Comparison of ENCODE assay signal across 14 cellular contexts in genomic region chr2:43266692-43267091, GRCh38. TPM values are rescaled to one million over a fixed set of nuclear protein-coding genes. Genes with fewer than 3 reads are reported as not detected.
DNase-seq lines count a peak whose midpoint lies in the region; ATAC-seq and TF ChIP-seq lines count a peak whose summit lies in the region.
"Had no signal": no experiment of that assay in that cellular context is flagged by ENCODE, and none has a peak within 500 bp of the region (broad histone marks: within the 10 kb centered on the region; RNA-seq: fewer than 3 reads in every experiment).

No MANE protein-coding gene starts in this region.

- DNase-seq in GM23248 (peak; percentile 15), SKM-1 (lab: John Stamatoyannopoulos, UW; ENCODE audit: unreplicated experiment) (peak; percentile 17), left cardiac atrium (peak; percentile 70), renal cortical epithelial cell (ENCODE audit: low read depth) (peak; percentile 33), PC-3 (no peak), NCI-H1092 (lab: John Stamatoyannopoulos, UW) (no peak)
- no peak for DNase-seq in NK-92 treated with Interleukin-12 subunit alpha and Interleukin-12 subunit beta, amount 100 ng/mL, for 24 hours (lab: John Stamatoyannopoulos, UW)
- DNase-seq: activated CD8-positive, alpha-beta memory T cell treated with anti-CD3 and anti-CD28 coated beads, Interleukin-2, amount 10 ng/mL, durations not matched to agents 7 days and 5 days; HCEC 1CT; stimulated activated CD4-positive, alpha-beta T cell treated with anti-CD3 and anti-CD28 coated beads, Interleukin-1b, Interleukin-23, amount 100 ng/mL, for 48 hours; stimulated activated naive CD8-positive, alpha-beta T cell treated with anti-CD3 and anti-CD28 coated beads, Interleukin-15, Interleukin-2, amounts not matched to agents 100 U/mL and 50 U/mL, for 24 hours had no signal

- in situ Hi-C loops in GM23248 (cut with MboI) = no loop called here

- H3F3A ChIP-seq in GM23248 (ENCODE audit: insufficient read depth) (peaks cover 17% of the 10 kb centered on the region), PC-3 (ENCODE audit: low read length, unreplicated experiment) (no peaks in the 10 kb centered on the region)

- H3K36me3 ChIP-seq in GM23248 (ENCODE audit: low read depth) (no peaks in the 10 kb centered on the region), PC-3 (ENCODE audit: low read depth, low read length) (no peaks in the 10 kb centered on the region)
- H3K36me3 ChIP-seq: neutrophil had no signal

- BruUV-seq in PC-3 (replicated peaks; lab: Mats Ljungman, UMichigan) = no TSS peak

- H3K4me2 ChIP-seq in GM23248 (ENCODE audit: unreplicated experiment) (no peak overlapping the region), PC-3 (ENCODE audit: low read length) (no peak overlapping the region)

- 92% methylated on average over 4 of the region's 4 CpGs for WGBS in GM23248 (ENCODE audit: low coverage in 1 of 2, low lambda C conversion rate in 2 of 2, missing lambda C conversion rate in 2 of 2), 2 experiments

- no peak overlapping the region for H3K4me3 ChIP-seq in GM23248
- H3K4me3 ChIP-seq in PC-3 (ENCODE audit: low read length) = no peak overlapping the region

- ATAC-seq in left cardiac atrium (peak in 1 of 2 donors; percentile 6), GM21360 (IDR thresholded peaks at IDR 0.05; ENCODE audit: unreplicated experiment) (no peak), PC-3 (no peak)
- ATAC-seq: activated CD8-positive, alpha-beta memory T cell treated with anti-CD3 and anti-CD28 coated beads, Interleukin-2, amount 10 ng/mL, durations not matched to agents 7 days and 5 days; stimulated activated naive CD8-positive, alpha-beta T cell treated with anti-CD3 and anti-CD28 coated beads, Interleukin-15, Interleukin-2, amounts not matched to agents 100 U/mL and 50 U/mL, for 24 hours had no signal

- POLR2A ChIA-PET in PC-3 (lab: Charles Lee; ENCODE audit: unreplicated experiment) = no interaction called here

- intact Hi-C loops in left cardiac atrium (cut with DNase I) (loop anchor here in 1 of 2 donors (5.0 kb wide), 1 partner anchor 66 kb away; no protein-coding TSS in a partner anchor), PC-3 (cut with micrococcal nuclease) (no loop called here)

- H3K9me2 ChIP-seq in GM23248 (ENCODE audit: insufficient read depth) = no peaks in the 10 kb centered on the region
- H3K9me2 ChIP-seq in PC-3 (replicated peaks; ENCODE audit: low read length) = no peaks in the 10 kb centered on the region

- H4K20me1 ChIP-seq in GM23248 (ENCODE audit: insufficient read depth) = no peaks in the 10 kb centered on the region
- no peaks in the 10 kb centered on the region for H4K20me1 ChIP-seq in PC-3 (ENCODE audit: low read length)

- H3K9ac ChIP-seq in GM23248 (no peak overlapping the region), PC-3 (ENCODE audit: low read length) (no peak overlapping the region)

- no peak overlapping the region for H2AFZ ChIP-seq in GM23248
- no peak overlapping the region for H2AFZ ChIP-seq in PC-3 (ENCODE audit: low read length)

- H3K9me3 ChIP-seq in GM23248 (ENCODE audit: low read depth) = no peaks in the 10 kb centered on the region
- no peaks in the 10 kb centered on the region for H3K9me3 ChIP-seq in PC-3 (ENCODE audit: low read length)
- H3K9me3 ChIP-seq: neutrophil had no signal

- H3K27me3 ChIP-seq in GM23248 (replicated peaks; ENCODE audit: insufficient read depth) (no peaks in the 10 kb centered on the region), PC-3 (ENCODE audit: low read length) (no peaks in the 10 kb centered on the region)
- H3K27me3 ChIP-seq: neutrophil had no signal

- H3K27ac ChIP-seq in GM23248 (no peak overlapping the region), PC-3 (ENCODE audit: low read length) (no peak overlapping the region)
- H3K27ac ChIP-seq: epithelial cell of prostate, neutrophil had no signal

- CTCF ChIA-PET in PC-3 (lab: Charles Lee) = no interaction called here

- H3K4me1 ChIP-seq in GM23248 (ENCODE audit: insufficient read depth) (peaks cover 23% of the 10 kb centered on the region), PC-3 (ENCODE audit: insufficient read depth, low read length) (no peaks in the 10 kb centered on the region)

- H3K79me2 ChIP-seq in GM23248 (ENCODE audit: insufficient read depth) = no peaks in the 10 kb centered on the region
- H3K79me2 ChIP-seq in PC-3 (ENCODE audit: low read length) = no peaks in the 10 kb centered on the region

- TF ChIP-seq CTCF in PC-3 (conservative IDR thresholded peaks at IDR 0.05; ENCODE audit: low read depth, low read length) = no peak

RNA-seq across cellular contexts. Expression of gene ZFP36L2, which starts 40.3 kb away (rescaled TPM):
- 13.8 and 14.4 TPM in 2 replicates for total RNA-seq in GM23248 (2014; rRNA removed; shearing (Covaris generic))
- 71.7 and 78.2 TPM in 2 replicates for polyA plus RNA-seq in GM23248 (2016; fragmentation: Nextera tagmentation; extraction: Ambion mirVana)
- total RNA-seq in left cardiac atrium = 10 to 100 TPM; 64.0 to 82.1 TPM
- total RNA-seq in renal cortical epithelial cell = 4.5 and 20.1 TPM in 2 replicates
- total RNA-seq in PC-3 (2014; rRNA removed) = 14.8 and 26.0 TPM in 2 replicates

Comparison
In these comparisons a context has a peak if more than half of its experiments do, and no peak if none do; other contexts are left out.
1. DNase-seq: peak in GM23248 (single experiment), SKM-1 (single experiment), left cardiac atrium (single experiment) and renal cortical epithelial cell (single experiment); none in PC-3 (single experiment), NCI-H1092 (single experiment) and NK-92 treated with Interleukin-12 subunit alpha and Interleukin-12 subunit beta, amount 100 ng/mL, for 24 hours (single experiment).